19 cellular contexts compared by ENCODE assay signal in the genomic region with DNA sequence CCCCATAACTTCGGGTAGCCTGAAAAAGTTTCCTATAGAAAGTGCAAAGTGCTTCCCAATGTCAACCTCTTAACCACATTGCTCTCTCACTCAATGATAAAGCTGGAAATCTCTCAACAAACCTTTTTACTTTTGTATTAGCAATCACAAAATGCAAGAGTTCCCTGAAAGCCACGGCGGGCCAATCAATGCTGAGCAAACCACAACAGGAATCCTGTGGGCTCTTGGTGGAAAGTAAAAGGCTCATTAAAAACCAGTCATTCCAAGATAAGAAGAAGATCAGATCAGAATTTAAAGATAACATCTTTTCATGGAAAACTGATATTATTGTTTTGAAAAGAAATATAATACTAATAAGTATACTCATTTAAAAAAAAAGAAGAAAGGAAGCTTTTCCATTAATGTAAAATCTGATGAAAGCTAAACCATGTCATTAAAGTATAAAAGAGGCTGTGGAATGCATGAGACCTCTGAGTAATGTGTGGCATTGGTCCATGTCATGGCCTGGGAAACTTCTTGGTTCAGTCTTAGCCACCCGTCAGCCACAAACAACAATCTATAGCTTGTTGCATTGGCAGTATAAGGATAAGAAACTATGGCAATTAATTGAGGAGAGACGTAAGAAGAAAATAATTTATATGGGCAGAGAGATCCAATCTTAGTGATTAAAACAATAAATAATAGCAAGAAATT.
"Had no signal": no experiment of that assay in that cellular context is flagged by ENCODE, and none has a peak within 500 bp of the region (broad histone marks: within the 10 kb centered on the region; RNA-seq: fewer than 3 reads in every experiment).

No MANE protein-coding gene starts in this region.

- DNase-seq: activated CD4-positive, alpha-beta T cell treated with anti-CD3 and anti-CD28 coated beads for 4 hours; activated CD4-positive, alpha-beta T cell treated with anti-CD3 and anti-CD28 coated beads, Interleukin-2, amount 50 U/mL, for 48 hours; activated CD4-positive, CD25-positive, alpha-beta regulatory T cell; activated effector memory CD4-positive, alpha-beta T cell treated with Interleukin-2 at 50 U/mL for 16 hours; activated naive CD4-positive, alpha-beta T cell treated with anti-CD3 and anti-CD28 coated beads, Interleukin-2, amount 10 ng/mL, durations not matched to agents 7 days and 5 days; activated T-cell treated with anti-CD3 and anti-CD28 coated beads, Interleukin-2, amount 50 U/mL, for 72 hours; amygdala; effector CD8-positive, alpha-beta T cell; glutamatergic neuron; immature natural killer cell; kidney glomerular epithelial cell; left lung; naive thymus-derived CD4-positive, alpha-beta T cell; posterior cingulate gyrus; sigmoid colon; stimulated activated CD4-positive, alpha-beta T cell treated with anti-CD3 and anti-CD28 coated beads, Interleukin-2, amount 100 ng/mL, for 48 hours; stimulated activated CD8-positive, alpha-beta memory T cell treated with anti-CD3 and anti-CD28 coated beads, Interleukin-4, amount 100 ng/mL, for 48 hours; stimulated activated naive B cell treated with anti-CD40 and anti-IgM and Interleukin-4, amounts not matched to agents 10 μg/mL and 1 μg/mL and 100 μg/mL, for 72 hours; transverse colon had no signal
